23 cellular contexts compared by ENCODE assay signal in the genomic region with DNA sequence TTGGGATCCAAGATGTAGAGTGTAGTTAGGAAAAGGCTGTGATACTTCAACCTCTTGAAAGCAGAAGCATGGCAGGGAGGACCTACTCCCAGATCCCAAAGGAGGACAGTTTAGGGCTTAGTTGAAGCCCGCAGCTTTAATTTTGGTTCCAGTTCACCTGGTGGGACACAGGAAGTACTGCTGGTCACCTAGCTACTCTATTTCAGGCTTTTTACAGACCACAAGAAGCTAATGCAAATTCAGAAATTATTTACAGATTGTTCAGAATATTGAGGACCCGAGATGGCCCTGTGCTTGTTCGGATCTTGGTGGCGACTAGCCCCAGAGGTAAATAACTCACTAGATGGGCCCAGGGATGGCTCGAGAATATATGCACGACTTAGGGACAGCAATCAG. TPM values are rescaled to one million over a fixed set of nuclear protein-coding genes. Genes with fewer than 3 reads are reported as not detected.
"Had no signal": no experiment of that assay in that cellular context is flagged by ENCODE, and none has a peak within 500 bp of the region (broad histone marks: within the 10 kb centered on the region; RNA-seq: fewer than 3 reads in every experiment).

No MANE protein-coding gene starts in this region.

- H3K4me3 ChIP-seq: testis had no signal

- H3K4me1 ChIP-seq: testis had no signal

- DNase-seq: activated CD4-positive, CD25-positive, alpha-beta regulatory T cell treated with anti-CD3 and anti-CD28 coated beads, Interleukin-2, amount 50 U/mL, for 72 hours; activated gamma-delta T cell treated with Interleukin-2 at 50 U/mL for 16 hours; activated naive CD4-positive, alpha-beta T cell treated with anti-CD3 and anti-CD28 coated beads, Interleukin-2, amount 50 U/mL, for 16 hours; activated naive CD8-positive, alpha-beta T cell treated with anti-CD3 and anti-CD28 coated beads, Interleukin-2, amount 50 U/mL, for 24 hours; activated T-cell treated with anti-CD3 and anti-CD28 coated beads, Interleukin-2, amount 50 U/mL, for 4 hours; amygdala; central memory CD4-positive, alpha-beta T cell; immature natural killer cell; naive thymus-derived CD8-positive, alpha-beta T cell; right cardiac atrium; stimulated activated CD4-positive, alpha-beta T cell treated with anti-CD3 and anti-CD28 coated beads, Interleukin-2, amount 100 ng/mL, for 48 hours; stimulated activated naive CD4-positive, alpha-beta T cell treated with Interleukin-2 at 50 U/mL for 16 hours; T1000 had no signal

- ATAC-seq: activated CD8-positive, alpha-beta T cell treated with anti-CD3 and anti-CD28 coated beads for 36 hours; activated naive CD8-positive, alpha-beta T cell treated with anti-CD3 and anti-CD28 coated beads, Interleukin-2, amount 50 U/mL, for 24 hours; activated T-cell treated with anti-CD3 and anti-CD28 coated beads, Interleukin-2, amount 50 U/mL, for 4 hours; activated T-helper 17 cell treated with anti-CD3 and anti-CD28 coated beads, Interleukin-2, amount 50 U/mL, for 72 hours; naive thymus-derived CD8-positive, alpha-beta T cell; right cardiac atrium had no signal

- H3K4me1 Mint-ChIP-seq: activated CD4-positive, alpha-beta T cell treated with anti-CD3 and anti-CD28 coated beads, Interleukin-2, amount 10 ng/mL, durations not matched to agents 7 days and 5 days; activated naive CD8-positive, alpha-beta T cell treated with anti-CD3 and anti-CD28 coated beads, Interleukin-2, amount 50 U/mL, for 24 hours; activated T-helper 17 cell treated with anti-CD3 and anti-CD28 coated beads, Interleukin-2, amount 50 U/mL, for 72 hours; immature natural killer cell had no signal

- H3K9me3 ChIP-seq: testis had no signal

- H3K9me3 Mint-ChIP-seq: activated CD4-positive, alpha-beta T cell treated with anti-CD3 and anti-CD28 coated beads, Interleukin-2, amount 10 ng/mL, durations not matched to agents 7 days and 5 days; activated CD8-positive, alpha-beta T cell treated with anti-CD3 and anti-CD28 coated beads for 36 hours; activated naive CD8-positive, alpha-beta T cell treated with anti-CD3 and anti-CD28 coated beads, Interleukin-2, amount 50 U/mL, for 24 hours; activated T-cell treated with anti-CD3 and anti-CD28 coated beads, Interleukin-2, amount 50 U/mL, for 4 hours; activated T-helper 17 cell treated with anti-CD3 and anti-CD28 coated beads, Interleukin-2, amount 50 U/mL, for 72 hours; immature natural killer cell; memory B cell; naive thymus-derived CD8-positive, alpha-beta T cell had no signal

- H3K27me3 ChIP-seq: testis had no signal

- H3K36me3 Mint-ChIP-seq: immature natural killer cell; memory B cell; naive thymus-derived CD8-positive, alpha-beta T cell had no signal

- H3K4me3 Mint-ChIP-seq: activated CD4-positive, alpha-beta T cell treated with anti-CD3 and anti-CD28 coated beads, Interleukin-2, amount 10 ng/mL, durations not matched to agents 7 days and 5 days; activated CD8-positive, alpha-beta T cell treated with anti-CD3 and anti-CD28 coated beads for 36 hours; activated naive CD8-positive, alpha-beta T cell treated with anti-CD3 and anti-CD28 coated beads, Interleukin-2, amount 50 U/mL, for 24 hours; activated T-cell treated with anti-CD3 and anti-CD28 coated beads, Interleukin-2, amount 50 U/mL, for 4 hours; activated T-helper 17 cell treated with anti-CD3 and anti-CD28 coated beads, Interleukin-2, amount 50 U/mL, for 72 hours; immature natural killer cell; memory B cell; naive thymus-derived CD8-positive, alpha-beta T cell had no signal

- H3K27ac ChIP-seq: testis had no signal

- H3K27ac Mint-ChIP-seq: activated CD4-positive, alpha-beta T cell treated with anti-CD3 and anti-CD28 coated beads, Interleukin-2, amount 10 ng/mL, durations not matched to agents 7 days and 5 days; activated CD8-positive, alpha-beta T cell treated with anti-CD3 and anti-CD28 coated beads for 36 hours; activated naive CD8-positive, alpha-beta T cell treated with anti-CD3 and anti-CD28 coated beads, Interleukin-2, amount 50 U/mL, for 24 hours; activated T-helper 17 cell treated with anti-CD3 and anti-CD28 coated beads, Interleukin-2, amount 50 U/mL, for 72 hours; immature natural killer cell; memory B cell; naive thymus-derived CD8-positive, alpha-beta T cell had no signal

RNA-seq across cellular contexts. Expression of a gene that starts 6.4 kb away (rescaled TPM):
- total RNA-seq: activated CD4-positive, alpha-beta T cell treated with anti-CD3 and anti-CD28 coated beads, Interleukin-2, amount 10 ng/mL, durations not matched to agents 7 days and 5 days; activated CD8-positive, alpha-beta T cell treated with anti-CD3 and anti-CD28 coated beads for 36 hours; activated T-cell treated with anti-CD3 and anti-CD28 coated beads, Interleukin-2, amount 50 U/mL, for 4 hours; activated T-helper 17 cell treated with anti-CD3 and anti-CD28 coated beads, Interleukin-2, amount 50 U/mL, for 72 hours; endothelial cell of umbilical vein; kidney epithelial cell; lower leg skin; naive thymus-derived CD8-positive, alpha-beta T cell; omental fat pad; right cardiac atrium had no signal
- polyA plus RNA-seq: endothelial cell of umbilical vein; esophagus; immature natural killer cell; naive thymus-derived CD8-positive, alpha-beta T cell; right cardiac atrium had no signal

RNA-seq across cellular contexts. Expression of a gene that starts 11.9 kb away (rescaled TPM):
- total RNA-seq: activated CD4-positive, alpha-beta T cell treated with anti-CD3 and anti-CD28 coated beads, Interleukin-2, amount 10 ng/mL, durations not matched to agents 7 days and 5 days; activated CD8-positive, alpha-beta T cell treated with anti-CD3 and anti-CD28 coated beads for 36 hours; activated T-cell treated with anti-CD3 and anti-CD28 coated beads, Interleukin-2, amount 50 U/mL, for 4 hours; activated T-helper 17 cell treated with anti-CD3 and anti-CD28 coated beads, Interleukin-2, amount 50 U/mL, for 72 hours; endothelial cell of umbilical vein; kidney epithelial cell; naive thymus-derived CD8-positive, alpha-beta T cell; omental fat pad; right cardiac atrium; testis had no signal
- polyA plus RNA-seq: endothelial cell of umbilical vein; esophagus; immature natural killer cell; naive thymus-derived CD8-positive, alpha-beta T cell; right cardiac atrium had no signal

RNA-seq across cellular contexts. Expression of a gene that starts 29.1 kb away (rescaled TPM):
- total RNA-seq: activated CD4-positive, alpha-beta T cell treated with anti-CD3 and anti-CD28 coated beads, Interleukin-2, amount 10 ng/mL, durations not matched to agents 7 days and 5 days; activated CD8-positive, alpha-beta T cell treated with anti-CD3 and anti-CD28 coated beads for 36 hours; activated T-cell treated with anti-CD3 and anti-CD28 coated beads, Interleukin-2, amount 50 U/mL, for 4 hours; activated T-helper 17 cell treated with anti-CD3 and anti-CD28 coated beads, Interleukin-2, amount 50 U/mL, for 72 hours; endothelial cell of umbilical vein; kidney epithelial cell; naive thymus-derived CD8-positive, alpha-beta T cell; omental fat pad; right cardiac atrium; testis had no signal
- polyA plus RNA-seq: endothelial cell of umbilical vein; esophagus; immature natural killer cell; naive thymus-derived CD8-positive, alpha-beta T cell; right cardiac atrium had no signal

RNA-seq across cellular contexts. Expression of a gene that starts 36.6 kb away (rescaled TPM):
- total RNA-seq: activated CD4-positive, alpha-beta T cell treated with anti-CD3 and anti-CD28 coated beads, Interleukin-2, amount 10 ng/mL, durations not matched to agents 7 days and 5 days; activated CD8-positive, alpha-beta T cell treated with anti-CD3 and anti-CD28 coated beads for 36 hours; activated T-cell treated with anti-CD3 and anti-CD28 coated beads, Interleukin-2, amount 50 U/mL, for 4 hours; activated T-helper 17 cell treated with anti-CD3 and anti-CD28 coated beads, Interleukin-2, amount 50 U/mL, for 72 hours; endothelial cell of umbilical vein; naive thymus-derived CD8-positive, alpha-beta T cell; omental fat pad; right cardiac atrium; testis had no signal
- polyA plus RNA-seq: endothelial cell of umbilical vein; immature natural killer cell; naive thymus-derived CD8-positive, alpha-beta T cell; right cardiac atrium had no signal

RNA-seq across cellular contexts. Expression of a gene that starts 44.5 kb away (rescaled TPM):
- total RNA-seq: activated CD4-positive, alpha-beta T cell treated with anti-CD3 and anti-CD28 coated beads, Interleukin-2, amount 10 ng/mL, durations not matched to agents 7 days and 5 days; activated CD8-positive, alpha-beta T cell treated with anti-CD3 and anti-CD28 coated beads for 36 hours; activated T-cell treated with anti-CD3 and anti-CD28 coated beads, Interleukin-2, amount 50 U/mL, for 4 hours; activated T-helper 17 cell treated with anti-CD3 and anti-CD28 coated beads, Interleukin-2, amount 50 U/mL, for 72 hours; endothelial cell of umbilical vein; kidney epithelial cell; naive thymus-derived CD8-positive, alpha-beta T cell; omental fat pad; right cardiac atrium; testis had no signal
- polyA plus RNA-seq: endothelial cell of umbilical vein; esophagus; immature natural killer cell; naive thymus-derived CD8-positive, alpha-beta T cell; right cardiac atrium had no signal
